Comparison of ENCODE assay signal across 24 cellular contexts in genomic region chr3:157416347-157417087, GRCh38. TPM values are rescaled to one million over a fixed set of nuclear protein-coding genes. Genes with fewer than 3 reads are reported as not detected.
"Had no signal": no experiment of that assay in that cellular context is flagged by ENCODE, and none has a peak within 500 bp of the region (broad histone marks: within the 10 kb centered on the region; RNA-seq: fewer than 3 reads in every experiment).

No MANE protein-coding gene starts in this region.

- H3K27me3 ChIP-seq: brain microvascular endothelial cell, cardiac muscle cell, SJSA1 had no signal

- H3K9me3 ChIP-seq: SJSA1 had no signal

- H3K4me3 ChIP-seq: cardiac muscle cell, SJSA1 had no signal

- DNase-seq: activated CD4-positive, alpha-beta memory T cell treated with anti-CD3 and anti-CD28 coated beads for 36 hours; activated CD4-positive, alpha-beta T cell treated with anti-CD3 and anti-CD28 coated beads, Interleukin-2, amount 10 ng/mL, durations not matched to agents 7 days and 5 days; activated CD4-positive, CD25-positive, alpha-beta regulatory T cell; activated CD8-positive, alpha-beta memory T cell treated with anti-CD3 and anti-CD28 coated beads for 24 hours; activated effector memory CD4-positive, alpha-beta T cell treated with anti-CD3 and anti-CD28 coated beads, Interleukin-2, amount 50 U/mL, for 16 hours; activated naive CD4-positive, alpha-beta T cell treated with anti-CD3 and anti-CD28 coated beads for 36 hours; activated T-cell treated with anti-CD3 and anti-CD28 coated beads, Interleukin-2, amount 50 U/mL, for 4 hours; amygdala; brain microvascular endothelial cell; MV-4-11; NCI-H1092 treated with DMSO at 0.1 percent for 48 hours; NCI-H1436; NCI-H1694 treated with DMSO at 0.1 percent for 48 hours; NCI-H2081; NCI-H446; SHP77; T-helper 17 cell; T-helper 9 cell had no signal

- H3K36me3 ChIP-seq: brain microvascular endothelial cell, cardiac muscle cell had no signal

- H3K27ac ChIP-seq: brain microvascular endothelial cell, cardiac muscle cell, VCaP had no signal

- FAIRE-seq: RCC 7860, TTC549 had no signal

- ATAC-seq: activated T-cell treated with anti-CD3 and anti-CD28 coated beads, Interleukin-2, amount 50 U/mL, for 4 hours; PC-3; T-helper 17 cell had no signal

RNA-seq across cellular contexts. Expression of gene PTX3, which starts 20.1 kb away (rescaled TPM):
- total RNA-seq: activated naive CD4-positive, alpha-beta T cell treated with anti-CD3 and anti-CD28 coated beads for 36 hours had no signal
